In genomic region chrX:31240982-31241381, GRCh38 we compare ENCODE assay signal across 27 cellular contexts.
DNase-seq lines count a peak whose midpoint lies in the region; ATAC-seq, FAIRE-seq and TF ChIP-seq lines count a peak whose summit lies in the region.
"Had no signal": no experiment of that assay in that cellular context is flagged by ENCODE, and none has a peak within 500 bp of the region (broad histone marks: within the 10 kb centered on the region; RNA-seq: fewer than 3 reads in every experiment).

No MANE protein-coding gene starts in this region.

- POLR2A ChIA-PET in CD4-positive, alpha-beta T cell (lab: Charles Lee): no interaction called here

- ATAC-seq in GM21423 (IDR thresholded peaks at IDR 0.05; ENCODE audit: unreplicated experiment) (peak; percentile 36), GM21576 (IDR thresholded peaks at IDR 0.05; ENCODE audit: unreplicated experiment) (no peak)
- ATAC-seq in stimulated activated memory B cell treated with anti-CD40 and anti-IgM and Interleukin-4, amounts not matched to agents 10 μg/mL and 1 μg/mL and 100 μg/mL, for 72 hours: no peak
- ATAC-seq in CD4-positive, alpha-beta T cell (ENCODE audit: poor library complexity): no peak
- ATAC-seq: A549, Panc1 had no signal

- H3K27ac Mint-ChIP-seq in stimulated activated memory B cell treated with anti-CD40 and anti-IgM and Interleukin-4, amounts not matched to agents 10 μg/mL and 1 μg/mL and 100 μg/mL, for 72 hours: peak overlapping the region; percentile 40
- no peak overlapping the region for H3K27ac Mint-ChIP-seq in activated T-helper 1 cell treated with anti-CD3 and anti-CD28 coated beads, Interleukin-12 subunit alpha, Interleukin-12 subunit beta, Interleukin-2, Interleukin-4 antibody, amounts not matched to agents 30 ng/mL and 10 ng/mL and 1 ng/mL, durations not matched to agents 14 hours and 24 hours and 36 hours
- H3K27ac Mint-ChIP-seq in CD4-positive, alpha-beta T cell: no peak overlapping the region
- H3K27ac Mint-ChIP-seq: CD4-positive, alpha-beta memory T cell; IgD-negative memory B cell had no signal

- no peak for TF ChIP-seq CTCF in OCI-LY1 (IDR thresholded peaks at IDR 0.05; ENCODE audit: low read length)
- TF ChIP-seq CTCF in CD4-positive, alpha-beta T cell (IDR thresholded peaks at IDR 0.05): no peak

- intact Hi-C loops in activated T-helper 1 cell treated with anti-CD3 and anti-CD28 coated beads, Interleukin-12 subunit alpha, Interleukin-12 subunit beta, Interleukin-2, Interleukin-4 antibody, amounts not matched to agents 30 ng/mL and 10 ng/mL and 1 ng/mL, durations not matched to agents 14 hours and 24 hours and 36 hours (cut with micrococcal nuclease): no loop called here
- intact Hi-C loops in CD4-positive, alpha-beta T cell (cut with DNase I, micrococcal nuclease): no loop called here

- no peak for DNase-seq in GM12891 (ENCODE audit: insufficient read length, low spot score)
- DNase-seq in activated T-helper 1 cell treated with anti-CD3 and anti-CD28 coated beads, Interleukin-12 subunit alpha, Interleukin-12 subunit beta, Interleukin-2, Interleukin-4 antibody, amounts not matched to agents 30 ng/mL and 10 ng/mL and 1 ng/mL, durations not matched to agents 14 hours and 24 hours and 36 hours (ENCODE audit: low spot score): no peak
- DNase-seq in CD4-positive, alpha-beta T cell: no peak
- DNase-seq: BE2C; Caco-2; CD4-positive, alpha-beta memory T cell; DMS 273 treated with DMSO at 0.1 percent for 48 hours; DMS79 treated with DMSO at 0.1 percent for 48 hours; GOT3; HCEC 1CT; NCI-H1105 treated with DMSO at 0.1 percent for 48 hours; NCI-H1694; NCI-H2081 treated with DMSO at 0.1 percent for 48 hours; NCI-H2171 treated with DMSO at 0.1 percent for 48 hours; NCI-H524 treated with DMSO at 0.1 percent for 48 hours; NCI-H82; SIG-M5; SK-N-SH; T-helper 1 cell had no signal

- FAIRE-seq in GM12891 (lab: Jason Lieb, UNC): no peak
- FAIRE-seq: A549, GM12892 had no signal

- no peaks in the 10 kb centered on the region for H3F3A ChIP-seq in OCI-LY1 (ENCODE audit: insufficient read depth, low read length)

- no peak overlapping the region for H3K4me3 ChIP-seq in OCI-LY1 (ENCODE audit: low read depth, low read length, poor library complexity, severe bottlenecking)
- H3K4me3 ChIP-seq: A549 had no signal

- no peaks in the 10 kb centered on the region for H3K36me3 ChIP-seq in OCI-LY1 (ENCODE audit: insufficient read depth, low read length)
- H3K36me3 ChIP-seq: BE2C had no signal

- H3K79me2 ChIP-seq in OCI-LY1 (ENCODE audit: insufficient read depth, low read length): no peaks in the 10 kb centered on the region

- no peaks in the 10 kb centered on the region for H3K36me3 Mint-ChIP-seq in stimulated activated memory B cell treated with anti-CD40 and anti-IgM and Interleukin-4, amounts not matched to agents 10 μg/mL and 1 μg/mL and 100 μg/mL, for 72 hours
- no peaks in the 10 kb centered on the region for H3K36me3 Mint-ChIP-seq in activated T-helper 1 cell treated with anti-CD3 and anti-CD28 coated beads, Interleukin-12 subunit alpha, Interleukin-12 subunit beta, Interleukin-2, Interleukin-4 antibody, amounts not matched to agents 30 ng/mL and 10 ng/mL and 1 ng/mL, durations not matched to agents 14 hours and 24 hours and 36 hours (ENCODE audit: low read depth)
- no peaks in the 10 kb centered on the region for H3K36me3 Mint-ChIP-seq in CD4-positive, alpha-beta T cell (ENCODE audit: low read depth)
- H3K36me3 Mint-ChIP-seq: CD4-positive, alpha-beta memory T cell; IgD-negative memory B cell had no signal

- peaks cover 47% of the 10 kb centered on the region for H3K4me1 ChIP-seq in OCI-LY1 (ENCODE audit: insufficient read depth, low read length, severe bottlenecking)
- H3K4me1 ChIP-seq: A549, BE2C had no signal

- H3K9me3 Mint-ChIP-seq in stimulated activated memory B cell treated with anti-CD40 and anti-IgM and Interleukin-4, amounts not matched to agents 10 μg/mL and 1 μg/mL and 100 μg/mL, for 72 hours: no peaks in the 10 kb centered on the region
- no peaks in the 10 kb centered on the region for H3K9me3 Mint-ChIP-seq in activated T-helper 1 cell treated with anti-CD3 and anti-CD28 coated beads, Interleukin-12 subunit alpha, Interleukin-12 subunit beta, Interleukin-2, Interleukin-4 antibody, amounts not matched to agents 30 ng/mL and 10 ng/mL and 1 ng/mL, durations not matched to agents 14 hours and 24 hours and 36 hours
- H3K9me3 Mint-ChIP-seq in CD4-positive, alpha-beta T cell: no peaks in the 10 kb centered on the region

- H4K20me1 ChIP-seq in OCI-LY1 (ENCODE audit: insufficient read depth, low read length): no peaks in the 10 kb centered on the region

- no peaks in the 10 kb centered on the region for H3K27me3 Mint-ChIP-seq in stimulated activated memory B cell treated with anti-CD40 and anti-IgM and Interleukin-4, amounts not matched to agents 10 μg/mL and 1 μg/mL and 100 μg/mL, for 72 hours
- peaks cover 2% of the 10 kb centered on the region for H3K27me3 Mint-ChIP-seq in activated T-helper 1 cell treated with anti-CD3 and anti-CD28 coated beads, Interleukin-12 subunit alpha, Interleukin-12 subunit beta, Interleukin-2, Interleukin-4 antibody, amounts not matched to agents 30 ng/mL and 10 ng/mL and 1 ng/mL, durations not matched to agents 14 hours and 24 hours and 36 hours (ENCODE audit: insufficient read depth)
- H3K27me3 Mint-ChIP-seq in CD4-positive, alpha-beta T cell: no peaks in the 10 kb centered on the region
- H3K27me3 Mint-ChIP-seq: CD4-positive, alpha-beta memory T cell; IgD-negative memory B cell had no signal

- no peaks in the 10 kb centered on the region for H3K9me2 ChIP-seq in OCI-LY1 (ENCODE audit: low read depth, low read length)
- H3K9me2 ChIP-seq: SK-N-SH had no signal

- no peak overlapping the region for H2AFZ ChIP-seq in OCI-LY1 (ENCODE audit: low read length)

- H3K27ac ChIP-seq in OCI-LY1 (ENCODE audit: low read depth, low read length, poor library complexity, severe bottlenecking): peak overlapping the region; percentile 49
- no peak overlapping the region for H3K27ac ChIP-seq in CD4-positive, alpha-beta T cell (ENCODE audit: low read depth, low read length)
- H3K27ac ChIP-seq: A549 had no signal

- CTCF ChIA-PET in CD4-positive, alpha-beta T cell (lab: Charles Lee): no interaction called here

- H3K9ac ChIP-seq in OCI-LY1 (ENCODE audit: low read length): no peak overlapping the region
- H3K9ac ChIP-seq: SK-N-SH had no signal

- TF ChIP-seq POLR2A in GM12891 (IDR thresholded peaks at IDR 0.05; ENCODE audit: low read depth, low read length): no peak

- H3K4me2 ChIP-seq in OCI-LY1 (ENCODE audit: low read length): no peak overlapping the region
- H3K4me2 ChIP-seq: A549, SK-N-SH had no signal

- H3K9me3 ChIP-seq in OCI-LY1 (ENCODE audit: low read length): no peaks in the 10 kb centered on the region
- no peaks in the 10 kb centered on the region for H3K9me3 ChIP-seq in CD4-positive, alpha-beta T cell (ENCODE audit: control insufficient read depth, low read length)
- H3K9me3 ChIP-seq: A549, BE2C, Caco-2, SK-N-SH had no signal

- peak overlapping the region; percentile 50 for H3K4me3 Mint-ChIP-seq in stimulated activated memory B cell treated with anti-CD40 and anti-IgM and Interleukin-4, amounts not matched to agents 10 μg/mL and 1 μg/mL and 100 μg/mL, for 72 hours
- H3K4me3 Mint-ChIP-seq in activated T-helper 1 cell treated with anti-CD3 and anti-CD28 coated beads, Interleukin-12 subunit alpha, Interleukin-12 subunit beta, Interleukin-2, Interleukin-4 antibody, amounts not matched to agents 30 ng/mL and 10 ng/mL and 1 ng/mL, durations not matched to agents 14 hours and 24 hours and 36 hours: no peak overlapping the region
- no peak overlapping the region for H3K4me3 Mint-ChIP-seq in CD4-positive, alpha-beta T cell
- H3K4me3 Mint-ChIP-seq: CD4-positive, alpha-beta memory T cell; IgD-negative memory B cell had no signal

- peaks cover 25% of the 10 kb centered on the region for H3K4me1 Mint-ChIP-seq in stimulated activated memory B cell treated with anti-CD40 and anti-IgM and Interleukin-4, amounts not matched to agents 10 μg/mL and 1 μg/mL and 100 μg/mL, for 72 hours
- no peaks in the 10 kb centered on the region for H3K4me1 Mint-ChIP-seq in activated T-helper 1 cell treated with anti-CD3 and anti-CD28 coated beads, Interleukin-12 subunit alpha, Interleukin-12 subunit beta, Interleukin-2, Interleukin-4 antibody, amounts not matched to agents 30 ng/mL and 10 ng/mL and 1 ng/mL, durations not matched to agents 14 hours and 24 hours and 36 hours (ENCODE audit: low read depth)
- no peaks in the 10 kb centered on the region for H3K4me1 Mint-ChIP-seq in CD4-positive, alpha-beta T cell (ENCODE audit: low read depth)
- H3K4me1 Mint-ChIP-seq: CD4-positive, alpha-beta memory T cell had no signal

- H3K27me3 ChIP-seq in OCI-LY1 (ENCODE audit: insufficient read depth, low read length): no peaks in the 10 kb centered on the region
- H3K27me3 ChIP-seq in CD4-positive, alpha-beta T cell (ENCODE audit: control insufficient read depth, insufficient read depth, low read length): no peaks in the 10 kb centered on the region
- H3K27me3 ChIP-seq: BE2C had no signal

TF ChIP-seq in GM12891, 5 proteins besides CTCF, POLR2A, EP300 and RAD21:
- TF ChIP-seq POU2F2 (IDR thresholded peaks at IDR 0.05; ENCODE audit: low read depth, low read length): no peak
- peak; percentile 67 for TF ChIP-seq SPI1 (IDR thresholded peaks at IDR 0.05; ENCODE audit: low read depth, low read length)
